3 cellular contexts compared by ENCODE assay signal in genomic region chr6:111956098-111956497, GRCh38.
A peak's percentile ranks its signal among the peaks of the same experiment; 100 is the strongest.
TF ChIP-seq lines count a peak whose summit lies in the region.

No MANE protein-coding gene starts in this region.

TF ChIP-seq in HepG2, 621 proteins besides CTCF, POLR2A, EP300 and RAD21:
- TF ChIP-seq MAFK (conservative IDR thresholded peaks at IDR 0.05 in 1 of 2, IDR thresholded peaks at IDR 0.05 in 1 of 2; ENCODE audit: low read length in 2 of 2): peak; percentile 56 to 70
- no peak for TF ChIP-seq ZFYVE20 (CRISPR knock-in tag; IDR thresholded peaks at IDR 0.05; ENCODE audit: borderline replicate concordance, low read depth)
- no peak for TF ChIP-seq SRSF9 (IDR thresholded peaks at IDR 0.05; ENCODE audit: borderline replicate concordance, insufficient read depth, low read depth, low read length, poor library complexity, severe bottlenecking)
- TF ChIP-seq MAFF (IDR thresholded peaks at IDR 0.05; ENCODE audit: low read depth, low read length): peak; percentile 32; the same call in 1 of the 2 replicates

TF ChIP-seq in IMR-90, 13 proteins besides CTCF, POLR2A, EP300 and RAD21:
- TF ChIP-seq USF2 (IDR thresholded peaks at IDR 0.05; ENCODE audit: low read depth, low read length) (no peak), MAFK (IDR thresholded peaks at IDR 0.05; ENCODE audit: low read depth, low read length) (peak; percentile 31; the same call in 1 of the 2 replicates), ELK1 (IDR thresholded peaks at IDR 0.05; ENCODE audit: borderline replicate concordance, low read depth, low read length) (no peak), MAZ (IDR thresholded peaks at IDR 0.05; ENCODE audit: borderline replicate concordance, low read depth, low read length) (no peak), NFE2L2 (IDR thresholded peaks at IDR 0.05; ENCODE audit: low read depth, low read length) (no peak), SMC3 (IDR thresholded peaks at IDR 0.05; ENCODE audit: low read depth, low read length) (no peak)

TF ChIP-seq in K562, 482 proteins besides CTCF, POLR2A, EP300 and RAD21:
- 0 out of 2 replicates have a peak, but pooled peaks have one; percentile 11 for TF ChIP-seq C11orf30 (IDR thresholded peaks at IDR 0.05; ENCODE audit: low read depth)
- no peak for TF ChIP-seq DIDO1 (tag; IDR thresholded peaks at IDR 0.05; ENCODE audit: low read depth)
- TF ChIP-seq ZNF316 (IDR thresholded peaks at IDR 0.05): 0 out of 2 replicates have a peak, but pooled peaks have one; percentile 20
- no peak for TF ChIP-seq ZNF217 (CRISPR knock-in tag; IDR thresholded peaks at IDR 0.05)
- no peak for TF ChIP-seq GABPA (tag; conservative IDR thresholded peaks at IDR 0.05; ENCODE audit: low read depth)
- TF ChIP-seq ZNF592 (IDR thresholded peaks at IDR 0.05): no peak
- TF ChIP-seq HNRNPLL (IDR thresholded peaks at IDR 0.05; ENCODE audit: low read depth, low read length, poor library complexity, severe bottlenecking): no peak
- no peak for TF ChIP-seq KLF16 (IDR thresholded peaks at IDR 0.05)
- TF ChIP-seq SP2 (IDR thresholded peaks at IDR 0.05; ENCODE audit: extremely low read depth, low read depth, low read length, poor library complexity, severe bottlenecking): no peak
